Comparison of ENCODE assay signal across 8 cellular contexts in the genomic region with DNA sequence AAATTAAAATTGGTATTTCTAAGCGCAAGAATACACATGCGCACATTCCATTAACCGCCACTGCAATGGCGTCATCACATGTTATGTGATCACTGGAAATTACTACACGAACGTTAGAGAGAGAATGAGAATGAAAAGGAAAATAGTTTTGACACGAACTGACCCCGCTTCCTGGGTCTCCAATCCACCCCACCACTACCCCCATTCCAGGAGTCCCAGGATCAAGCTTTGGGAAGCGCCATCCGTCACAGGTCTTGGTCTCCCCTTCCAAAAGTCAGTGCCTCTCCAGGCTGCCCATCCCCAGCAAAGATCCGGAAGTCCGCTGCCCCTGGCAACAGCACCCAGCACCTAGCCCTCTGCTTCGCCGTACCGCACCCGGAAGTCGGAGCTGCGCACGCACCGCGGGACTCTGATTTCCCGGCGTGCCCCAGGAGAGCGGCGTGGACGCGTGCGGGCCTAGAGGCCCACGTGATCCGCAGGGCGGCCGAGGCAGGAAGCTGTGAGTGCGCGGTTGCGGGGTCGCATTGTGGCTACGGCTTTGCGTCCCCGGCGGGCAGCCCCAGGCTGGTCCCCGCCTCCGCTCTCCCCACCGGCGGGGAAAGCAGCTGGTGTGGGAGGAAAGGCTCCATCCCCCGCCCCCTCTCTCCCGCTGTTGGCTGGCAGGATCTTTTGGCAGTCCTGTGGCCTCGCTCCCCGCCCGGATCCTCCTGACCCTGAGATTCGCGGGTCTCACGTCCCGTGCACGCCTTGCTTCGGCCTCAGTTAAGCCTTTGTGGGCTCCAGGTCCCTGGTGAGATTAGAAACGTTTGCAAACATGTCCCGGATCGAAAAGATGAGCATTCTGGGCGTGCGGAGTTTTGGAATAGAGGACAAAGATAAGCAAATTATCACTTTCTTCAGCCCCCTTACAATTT. TPM values are rescaled to one million over a fixed set of nuclear protein-coding genes. Genes with fewer than 3 reads are reported as not detected.
A peak's percentile ranks its signal among the peaks of the same experiment; 100 is the strongest.
DNase-seq lines count a peak whose midpoint lies in the region; ATAC-seq, FAIRE-seq and TF ChIP-seq lines count a peak whose summit lies in the region.

RAD50 (plus strand) TSS at position 467 of the 914 bp plus-strand sequence; CDS start at position 815, 348 bp downstream.

- intact Hi-C loops in CD14-positive monocyte (cut with micrococcal nuclease) (no loop called here), HepG2 (cut with micrococcal nuclease; ENCODE audit: unreplicated experiment) (loop anchor here (1.0 kb wide), 1 partner anchor 30 kb away; no protein-coding TSS in a partner anchor)

- TF ChIP-seq CTCF in CD14-positive monocyte (IDR thresholded peaks at IDR 0.05): no peak
- no peak for TF ChIP-seq CTCF in HepG2 (CRISPR knock-in tag; IDR thresholded peaks at IDR 0.05)

- peak within 1 kb of the TSS; percentile 71 to 73 (median 72) for H3K4me3 ChIP-seq in HepG2 (replicated peaks in 1 of 3; ENCODE audit: insufficient read depth in 1 of 3, low read depth in 2 of 3, low read length in 3 of 3)

- peak within 1 kb of the TSS; percentile 89 for H3K4me2 ChIP-seq in HepG2 (ENCODE audit: low read depth, low read length)

- H2AFZ ChIP-seq in HepG2 (ENCODE audit: low read length): peak within 1 kb of the TSS; percentile 43

- TF ChIP-seq POLR2A in HepG2 (IDR thresholded peaks at IDR 0.05; ENCODE audit: insufficient read depth in 1 of 2, low read depth in 2 of 2, low read length in 2 of 2): peak; percentile 78 to 94

- H3K36me3 Mint-ChIP-seq in CD14-positive monocyte: peaks cover 3 to 4% of the 10 kb centered on the region in 2 donors

- BruUV-seq in HepG2 (replicated peaks; lab: Mats Ljungman, UMichigan): TSS peak; percentile 87

- peak within 1 kb of the TSS; percentile 71 for H3K9ac ChIP-seq in HepG2 (ENCODE audit: insufficient read depth, low read depth, low read length)

- POLR2A ChIA-PET in HepG2 (lab: Yijun Ruan, JAX): interaction anchor here (0.9 to 1.8 kb wide), 9 partner anchors 10 to 263 kb away, joined by 3 to 6 read pairs (median 4); partner anchors contain the start of gene SLC22A4

- peaks cover 0 to 20% (median 5%) of the 10 kb centered on the region in 7 donors for H3K9me3 Mint-ChIP-seq in CD14-positive monocyte

- H3K4me3 Mint-ChIP-seq in CD14-positive monocyte: peak within 1 kb of the TSS; percentile 98 to 99

- peaks cover 16% of the 10 kb centered on the region for H3K4me1 Mint-ChIP-seq in CD14-positive monocyte

- peak; percentile 62 for FAIRE-seq in HepG2 (lab: Jason Lieb, UNC)

- no peaks in the 10 kb centered on the region for H4K20me1 ChIP-seq in HepG2 (ENCODE audit: insufficient read depth, low read length)

- DNase-seq in CD14-positive monocyte (ENCODE audit: low spot score) (peak; percentile 89), NCI-H748 treated with DMSO at 0.1 percent for 48 hours (lab: John Stamatoyannopoulos, UW) (peak; percentile 87), dermis blood vessel endothelial cell (peak; percentile 88), HepG2 (ENCODE audit: low spot score) (peak; percentile 85)
- peak; percentile 86 to 88 for DNase-seq in activated CD4-positive, alpha-beta T cell treated with anti-CD3 and anti-CD28 coated beads, Interleukin-2, amount 50 U/mL, for 4 hours
- DNase-seq in stimulated activated CD4-positive, alpha-beta T cell treated with anti-CD3 and anti-CD28 coated beads, Interleukin-2, amount 100 ng/mL, for 48 hours: peak; percentile 90 to 91

- peaks cover 7 to 13% of the 10 kb centered on the region in 2 experiments; a peak in 3 of 5 replicates for H3K36me3 ChIP-seq in HepG2 (replicated peaks in 1 of 2; ENCODE audit: control insufficient read depth in 1 of 2, insufficient read depth in 2 of 2, low read length in 2 of 2)

- WGBS in HepG2 (ENCODE audit: low lambda C conversion rate): 18% methylated on average over 30 of the region's 60 CpGs

- H3K4me1 ChIP-seq in HepG2 (ENCODE audit: insufficient read depth, low read length): peaks cover 17% of the 10 kb centered on the region; the same call in 1 of the 2 replicates

- peaks cover 29% of the 10 kb centered on the region for H3K79me2 ChIP-seq in HepG2 (ENCODE audit: insufficient read depth, low read length)

- no peak for TF ChIP-seq RAD21 in HepG2 (CRISPR knock-in tag; IDR thresholded peaks at IDR 0.05)

- H3K27me3 ChIP-seq in HepG2 (ENCODE audit: control insufficient read depth in 1 of 2, insufficient read depth in 2 of 2, low read length in 2 of 2): no peaks in the 10 kb centered on the region; a peak in 1 of 5 replicates

- peak within 1 kb of the TSS; percentile 88 for H3K27ac ChIP-seq in HepG2 (ENCODE audit: extremely low read length, insufficient read depth, low read length)

- peak within 1 kb of the TSS; percentile 91 to 94 (median 94) for H3K27ac Mint-ChIP-seq in CD14-positive monocyte

- no peaks in the 10 kb centered on the region for H3K9me3 ChIP-seq in HepG2 (ENCODE audit: low read length)

- TF ChIP-seq EP300 in HepG2 (IDR thresholded peaks at IDR 0.05; ENCODE audit: low read depth in 2 of 2, low read length in 2 of 2): no peak; a peak in 1 of 4 replicates
- peak; percentile 59; the same call in 1 of the 2 replicates for TF ChIP-seq EP300 in HepG2 (CRISPR knock-in tag; IDR thresholded peaks at IDR 0.05; ENCODE audit: borderline replicate concordance)

- in situ Hi-C loops in HepG2 (cut with HindIII; ENCODE audit: extremely low pct_ligation_motif_present, low pct_unique_long_range_greater_than_20kb): no loop called here

- H3K27me3 Mint-ChIP-seq in CD14-positive monocyte (ENCODE audit: low read depth in 3 of 3): peaks cover 2 to 9% (median 5%) of the 10 kb centered on the region in 3 donors

- CTCF ChIA-PET in HepG2 (lab: Yijun Ruan, JAX; ENCODE audit: low intra/inter-chr PET ratio, low total read pairs): no interaction called here

- peak; percentile 92 for ATAC-seq in GM19395 (IDR thresholded peaks at IDR 0.05; ENCODE audit: unreplicated experiment)
- peak; percentile 73 for ATAC-seq in HG03558 (IDR thresholded peaks at IDR 0.05; ENCODE audit: extremely low read depth, unreplicated experiment)
- ATAC-seq in HepG2: peak; percentile 96

TF ChIP-seq in HepG2, 621 proteins besides CTCF, POLR2A, EP300 and RAD21 (continues in another document):
- TF ChIP-seq LCORL (IDR thresholded peaks at IDR 0.05) (no peak), LCORL (CRISPR knock-in tag; IDR thresholded peaks at IDR 0.05) (peak; percentile 65), ZNF263 (CRISPR knock-in tag; IDR thresholded peaks at IDR 0.05) (no peak), ZNF224 (CRISPR knock-in tag; IDR thresholded peaks at IDR 0.05) (no peak), FOXC1 (CRISPR knock-in tag; IDR thresholded peaks at IDR 0.05; ENCODE audit: borderline replicate concordance) (peak; percentile 92), ZNF792 (CRISPR knock-in tag; IDR thresholded peaks at IDR 0.05) (peak; percentile 90; the same call in 1 of the 2 replicates), E2F2 (CRISPR knock-in tag; IDR thresholded peaks at IDR 0.05; ENCODE audit: borderline replicate concordance) (no peak), KDM4B (CRISPR knock-in tag; IDR thresholded peaks at IDR 0.05) (no peak), ZMYM3 (CRISPR knock-in tag; IDR thresholded peaks at IDR 0.05) (peak; percentile 60; the same call in 1 of the 2 replicates), ZNF569 (CRISPR knock-in tag; IDR thresholded peaks at IDR 0.05; ENCODE audit: borderline replicate concordance) (no peak), ZFAT (CRISPR knock-in tag; conservative IDR thresholded peaks at IDR 0.05) (no peak; the same call in 1 of the 2 replicates), ZNF567 (CRISPR knock-in tag; IDR thresholded peaks at IDR 0.05; ENCODE audit: borderline replicate concordance) (peak; percentile 99), IRX3 (CRISPR knock-in tag; IDR thresholded peaks at IDR 0.05; ENCODE audit: borderline replicate concordance, low read depth) (peak; percentile 92), CC2D1A (CRISPR knock-in tag; IDR thresholded peaks at IDR 0.05) (0 out of 2 replicates have a peak, but pooled peaks have one; percentile 68), REPIN1 (CRISPR knock-in tag; IDR thresholded peaks at IDR 0.05; ENCODE audit: borderline replicate concordance, low read depth) (peak; percentile 98; the same call in 1 of the 2 replicates)

RNA-seq across cellular contexts. Expression of gene RAD50, which starts in this region (rescaled TPM):
- polyA plus RNA-seq in CD14-positive monocyte (1 to 10 TPM; 5.8 to 9.3 TPM), HepG2 (2011; rRNA removed) (13.6 and 19.2 TPM in 2 replicates)
- total RNA-seq in dermis blood vessel endothelial cell (12.6 and 22.0 TPM in 2 replicates), HepG2 (2016; rRNA removed; fragmentation: Illumina TruSeq; extraction: Trizol) (23.4 and 40.1 TPM in 2 replicates)
- total RNA-seq in HepG2 (2016; cell fraction: cytosol; rRNA removed; fragmentation: Illumina TruSeq; extraction: Trizol; ENCODE audit: low read depth): 2.6 and 2.9 TPM in 2 replicates
- total RNA-seq in HepG2 (2016; cell fraction: insoluble cytoplasmic fraction; rRNA removed; fragmentation: Illumina TruSeq; extraction: Trizol): 23.3 and 37.9 TPM in 2 replicates
- 6.3 and 8.5 TPM in 2 replicates for total RNA-seq in HepG2 (2016; cell fraction: membrane; rRNA removed; fragmentation: Illumina TruSeq; extraction: Trizol)
- total RNA-seq in HepG2 (2016; cell fraction: nucleus; rRNA removed; fragmentation: Illumina TruSeq; extraction: Trizol): 33.7 and 36.5 TPM in 2 replicates
- 7.1 and 10.6 TPM in 2 replicates for polyA plus RNA-seq in HepG2 (2011; cell fraction: cytosol; rRNA removed)
- 24.8 and 26.5 TPM in 2 replicates for polyA plus RNA-seq in HepG2 (2011; cell fraction: nucleus; rRNA removed)
- 20.6 and 27.9 TPM in 2 replicates for polyA plus RNA-seq in HepG2 (2012)
- 0.74 and 1.1 TPM in 2 replicates for polyA plus RNA-seq in HepG2 (2016; cell fraction: cytosol; fragmentation: Illumina TruSeq; extraction: Trizol; ENCODE audit: low read depth)
- 28.7 and 29.8 TPM in 2 replicates for polyA plus RNA-seq in HepG2 (2016; cell fraction: insoluble cytoplasmic fraction; fragmentation: Illumina TruSeq; extraction: Trizol; ENCODE audit: low read depth)
- polyA plus RNA-seq in HepG2 (2016; cell fraction: membrane; fragmentation: Illumina TruSeq; extraction: Trizol; ENCODE audit: low read depth): 1.5 and 3.2 TPM in 2 replicates
- 26.8 and 32.5 TPM in 2 replicates for polyA plus RNA-seq in HepG2 (2016; cell fraction: nucleus; fragmentation: Illumina TruSeq; extraction: Trizol; ENCODE audit: insufficient read depth, low read depth)
- 12.0 and 21.4 TPM in 2 replicates for polyA minus RNA-seq in HepG2 (2011; rRNA and poly(A)+ RNA removed; ENCODE audit: low replicate concordance)
- polyA minus RNA-seq in HepG2 (2011; cell fraction: cytosol; rRNA and poly(A)+ RNA removed): 16.4 and 16.9 TPM in 2 replicates
- 69.9 and 76.1 TPM in 2 replicates for polyA minus RNA-seq in HepG2 (2011; cell fraction: nucleus; rRNA and poly(A)+ RNA removed)

Comparison
In these comparisons a context has a peak if more than half of its experiments do, and no peak if none do; other contexts are left out.
1. Peak in every context shown above with its lines: DNase-seq, ATAC-seq, H3K4me3 ChIP-seq and H3K27ac ChIP-seq.